9 cellular contexts compared by ENCODE assay signal in the genomic region with DNA sequence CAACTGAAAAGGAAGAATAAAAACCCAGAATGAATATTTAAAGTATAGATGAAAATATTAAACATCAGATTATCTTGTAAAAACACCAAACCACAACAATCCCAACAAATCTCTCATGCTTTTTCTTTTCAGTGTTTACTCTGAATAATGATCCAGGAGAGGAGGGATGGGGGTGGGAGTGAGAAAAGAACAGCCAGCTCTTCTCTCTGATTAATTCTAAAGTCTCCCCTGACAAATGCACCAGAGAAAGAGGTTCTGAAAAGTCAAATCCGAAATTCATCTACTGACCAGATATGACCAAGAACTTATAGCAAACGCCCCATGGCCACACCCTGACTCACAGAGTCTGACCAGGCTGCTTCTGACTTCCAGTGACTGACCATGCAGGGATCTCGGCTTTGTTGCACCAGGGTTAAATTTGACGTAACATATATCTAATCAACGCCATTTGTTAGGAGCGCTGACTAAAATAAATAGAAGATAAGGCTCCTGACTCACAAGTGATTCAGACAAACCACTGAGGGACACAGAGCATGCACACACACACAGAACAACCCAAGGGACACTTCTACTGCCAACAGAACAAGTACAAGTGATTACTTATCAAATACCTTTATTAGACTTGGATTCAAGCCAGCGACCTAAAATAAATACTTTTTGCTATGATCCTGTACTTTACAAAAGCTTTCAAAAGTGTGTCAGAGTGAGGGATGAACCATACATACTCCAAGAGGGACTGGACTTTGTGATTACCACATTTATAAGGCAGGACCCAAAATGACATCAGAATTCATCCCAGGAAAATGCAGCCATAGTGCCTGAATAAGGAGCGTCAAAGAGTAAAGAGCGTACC. TPM values are rescaled to one million over a fixed set of nuclear protein-coding genes. Genes with fewer than 3 reads are reported as not detected.
DNase-seq lines count a peak whose midpoint lies in the region; ATAC-seq, FAIRE-seq and TF ChIP-seq lines count a peak whose summit lies in the region.
"Had no signal": no experiment of that assay in that cellular context is flagged by ENCODE, and none has a peak within 500 bp of the region (broad histone marks: within the 10 kb centered on the region; RNA-seq: fewer than 3 reads in every experiment).

No MANE protein-coding gene starts in this region.

- peaks cover 46% of the 10 kb centered on the region for H3K36me3 Mint-ChIP-seq in activated naive CD8-positive, alpha-beta T cell treated with anti-CD3 and anti-CD28 coated beads, Interleukin-2, amount 50 U/mL, for 24 hours (ENCODE audit: low read depth)
- H3K36me3 Mint-ChIP-seq in CD8-positive, alpha-beta T cell, result peaks cover 63% of the 10 kb centered on the region

- intact Hi-C loops in CD8-positive, alpha-beta T cell (cut with DNase I, micrococcal nuclease), result no loop called here

- no peaks in the 10 kb centered on the region for H3K27me3 ChIP-seq in CD8-positive, alpha-beta T cell (ENCODE audit: insufficient read depth, low read length)

- H3K4me1 Mint-ChIP-seq in activated naive CD8-positive, alpha-beta T cell treated with anti-CD3 and anti-CD28 coated beads, Interleukin-2, amount 50 U/mL, for 24 hours, result peaks cover 73% of the 10 kb centered on the region
- peaks cover 29% of the 10 kb centered on the region for H3K4me1 Mint-ChIP-seq in CD8-positive, alpha-beta T cell (ENCODE audit: low read depth)

- peak overlapping the region; percentile 71 for H3K27ac Mint-ChIP-seq in activated naive CD8-positive, alpha-beta T cell treated with anti-CD3 and anti-CD28 coated beads, Interleukin-2, amount 50 U/mL, for 24 hours
- H3K27ac Mint-ChIP-seq in CD8-positive, alpha-beta T cell, result no peak overlapping the region

- no peak overlapping the region for H3K27ac ChIP-seq in CD8-positive, alpha-beta T cell (ENCODE audit: low read depth, low read length)

- H3K36me3 ChIP-seq in CD8-positive, alpha-beta T cell (ENCODE audit: insufficient read depth, low read length), result no peaks in the 10 kb centered on the region

- CTCF ChIA-PET in CD8-positive, alpha-beta T cell (lab: Charles Lee), result interaction anchor here (0.8 kb wide), 1 partner anchor 10 kb away, joined by 3 read pairs; no protein-coding TSS in a partner anchor

- POLR2A ChIA-PET in CD8-positive, alpha-beta T cell (lab: Charles Lee), result interaction anchor here (1.0 to 1.1 kb wide), 3 partner anchors 9 to 119 kb away, joined by 3 read pairs; partner anchors contain the start of gene ASCC1

- no peaks in the 10 kb centered on the region for H3K27me3 Mint-ChIP-seq in activated naive CD8-positive, alpha-beta T cell treated with anti-CD3 and anti-CD28 coated beads, Interleukin-2, amount 50 U/mL, for 24 hours
- no peaks in the 10 kb centered on the region for H3K27me3 Mint-ChIP-seq in CD8-positive, alpha-beta T cell (ENCODE audit: low read depth)

- H3K4me1 ChIP-seq in CD8-positive, alpha-beta T cell (ENCODE audit: insufficient read depth, low read length), result peaks cover 17% of the 10 kb centered on the region

- ATAC-seq in activated naive CD8-positive, alpha-beta T cell treated with anti-CD3 and anti-CD28 coated beads, Interleukin-2, amount 50 U/mL, for 24 hours, result peak; percentile 67
- ATAC-seq in HG02678 (IDR thresholded peaks at IDR 0.05; ENCODE audit: unreplicated experiment) (no peak), GM18870 (IDR thresholded peaks at IDR 0.05; ENCODE audit: unreplicated experiment) (no peak)
- no peak for ATAC-seq in CD8-positive, alpha-beta T cell

- TF ChIP-seq CTCF in CD8-positive, alpha-beta T cell (IDR thresholded peaks at IDR 0.05), result no peak

- DNase-seq in A172 (ENCODE audit: low spot score) (peak; percentile 97), H54 (ENCODE audit: insufficient read length, low spot score) (peak; percentile 92), iris pigment epithelial cell (ENCODE audit: low read depth) (peak; percentile 97), T-helper 9 cell (no peak)
- DNase-seq in activated naive CD8-positive, alpha-beta T cell treated with anti-CD3 and anti-CD28 coated beads, Interleukin-2, amount 50 U/mL, for 24 hours, result no peak
- no peak for DNase-seq in CD8-positive, alpha-beta T cell
- DNase-seq: substantia nigra had no signal

- peak; percentile 96 for FAIRE-seq in H54 (lab: Jason Lieb, UNC)

- no peak overlapping the region for H3K4me3 ChIP-seq in CD8-positive, alpha-beta T cell (ENCODE audit: low read depth, low read length)

- no peaks in the 10 kb centered on the region for H3K9me3 ChIP-seq in CD8-positive, alpha-beta T cell (ENCODE audit: low read length)

- H3K9me3 Mint-ChIP-seq in activated naive CD8-positive, alpha-beta T cell treated with anti-CD3 and anti-CD28 coated beads, Interleukin-2, amount 50 U/mL, for 24 hours, result no peaks in the 10 kb centered on the region
- no peaks in the 10 kb centered on the region for H3K9me3 Mint-ChIP-seq in CD8-positive, alpha-beta T cell

- no peak for TF ChIP-seq POLR2A in H54 (IDR thresholded peaks at IDR 0.05; ENCODE audit: low read depth, low read length)

- no peak overlapping the region for H3K4me3 Mint-ChIP-seq in activated naive CD8-positive, alpha-beta T cell treated with anti-CD3 and anti-CD28 coated beads, Interleukin-2, amount 50 U/mL, for 24 hours
- H3K4me3 Mint-ChIP-seq in CD8-positive, alpha-beta T cell, result no peak overlapping the region

RNA-seq across cellular contexts. Expression of gene SPOCK2, which starts 9.3 kb away (rescaled TPM):
- total RNA-seq in A172 (2014; rRNA removed; shearing (Covaris generic)), result 0.02 and 0.53 TPM in 2 replicates
- 100 to 1,000 TPM; 909 to 922 TPM for total RNA-seq in CD8-positive, alpha-beta T cell

Comparison
In these comparisons a context has a peak if more than half of its experiments do, and no peak if none do; other contexts are left out.
1. DNase-seq: peak in A172 (single experiment), H54 (single experiment) and iris pigment epithelial cell (single experiment); none in activated naive CD8-positive, alpha-beta T cell treated with anti-CD3 and anti-CD28 coated beads, Interleukin-2, amount 50 U/mL, for 24 hours (single experiment), T-helper 9 cell (single experiment) and CD8-positive, alpha-beta T cell (0 of 7).
2. RNA of gene SPOCK2, which starts 9.3 kb away (total RNA-seq): 909 to 922 TPM in CD8-positive, alpha-beta T cell; 0.02 to 0.53 TPM in A172; every median in the first group is over 100 times any median in the second.